17 cellular contexts compared by ENCODE assay signal in genomic region chr12:30862486-30862885, GRCh38.
A peak's percentile ranks its signal among the peaks of the same experiment; 100 is the strongest.
DNase-seq lines count a peak whose midpoint lies in the region; ATAC-seq and TF ChIP-seq lines count a peak whose summit lies in the region.
"Had no signal": no experiment of that assay in that cellular context is flagged by ENCODE, and none has a peak within 500 bp of the region (broad histone marks: within the 10 kb centered on the region; RNA-seq: fewer than 3 reads in every experiment).

No MANE protein-coding gene starts in this region.

- DNase-seq in NCI-H2171 treated with DMSO at 0.1 percent for 48 hours (lab: John Stamatoyannopoulos, UW) (peak; percentile 36), NCI-H2171 (lab: John Stamatoyannopoulos, UW) (no peak), amniotic epithelial cell (ENCODE audit: low read depth) (peak; percentile 50), fibroblast of villous mesenchyme (ENCODE audit: low read depth) (peak; percentile 13), skeletal muscle cell (ENCODE audit: low read depth) (peak; percentile 40), CD1c-positive myeloid dendritic cell (ENCODE audit: extremely low spot score) (no peak), ureter (ENCODE audit: low spot score) (no peak)
- no peak for DNase-seq in stimulated activated naive CD8-positive, alpha-beta T cell treated with anti-CD3 and anti-CD28 coated beads, Interleukin-15, Interleukin-2, amounts not matched to agents 100 U/mL and 50 U/mL, for 24 hours
- DNase-seq: ACHN; activated CD4-positive, alpha-beta T cell treated with anti-CD3 and anti-CD28 coated beads for 1 hour; esophagus squamous epithelium; immature natural killer cell; MG63; midbrain; nucleus accumbens had no signal

- TF ChIP-seq CTCF in fibroblast of villous mesenchyme (IDR thresholded peaks at IDR 0.05; ENCODE audit: insufficient read depth, low read depth, low read length) = no peak

- no peak for ATAC-seq in stimulated activated naive CD8-positive, alpha-beta T cell treated with anti-CD3 and anti-CD28 coated beads, Interleukin-15, Interleukin-2, amounts not matched to agents 100 U/mL and 50 U/mL, for 24 hours
- ATAC-seq: activated naive CD4-positive, alpha-beta T cell treated with anti-CD3 and anti-CD28 coated beads, Interleukin-2, amount 50 U/mL, for 72 hours; HCT116 had no signal

- H3K4me3 ChIP-seq in fibroblast of villous mesenchyme (ENCODE audit: low read depth, low read length) = no peak overlapping the region
- H3K4me3 ChIP-seq in skeletal muscle cell (ENCODE audit: low read depth, low read length) = no peak overlapping the region
- H3K4me3 ChIP-seq: esophagus squamous epithelium, MG63 had no signal

Comparison
In these comparisons a context has a peak if more than half of its experiments do, and no peak if none do; other contexts are left out.
1. DNase-seq: peak in NCI-H2171 treated with DMSO at 0.1 percent for 48 hours (single experiment), amniotic epithelial cell (single experiment), fibroblast of villous mesenchyme (single experiment) and skeletal muscle cell (single experiment); none in NCI-H2171 (single experiment), CD1c-positive myeloid dendritic cell (single experiment), ureter (single experiment) and stimulated activated naive CD8-positive, alpha-beta T cell treated with anti-CD3 and anti-CD28 coated beads, Interleukin-15, Interleukin-2, amounts not matched to agents 100 U/mL and 50 U/mL, for 24 hours (single experiment).